Comparison of ENCODE assay signal across 31 cellular contexts in genomic region chr6:129200151-129200550, GRCh38.
"Had no signal": no experiment of that assay in that cellular context is flagged by ENCODE, and none has a peak within 500 bp of the region (broad histone marks: within the 10 kb centered on the region; RNA-seq: fewer than 3 reads in every experiment).

No MANE protein-coding gene starts in this region.

- H3K4me3 Mint-ChIP-seq: naive thymus-derived CD4-positive, alpha-beta T cell; natural killer cell; nephron; stimulated activated memory B cell treated with anti-CD40 and anti-IgM and Interleukin-4, amounts not matched to agents 10 μg/mL and 1 μg/mL and 100 μg/mL, for 72 hours; stimulated activated naive CD8-positive, alpha-beta T cell treated with anti-CD3 and anti-CD28 coated beads, Interleukin-15, amount 100 ng/mL, for 72 hours; type B pancreatic cell had no signal

- H3K27me3 Mint-ChIP-seq: stimulated activated memory B cell treated with anti-CD40 and anti-IgM and Interleukin-4, amounts not matched to agents 10 μg/mL and 1 μg/mL and 100 μg/mL, for 72 hours had no signal

- H3K79me2 ChIP-seq: parathyroid adenoma had no signal

- H3K4me3 ChIP-seq: psoas muscle, skin epidermis, smooth muscle cell, spleen, suprapubic skin, testis, tibial artery, transverse colon, upper lobe of right lung, uterus had no signal

- H3K9ac ChIP-seq: parathyroid adenoma had no signal

- H3K27ac Mint-ChIP-seq: naive thymus-derived CD4-positive, alpha-beta T cell; natural killer cell; nephron; progenitor cell of endocrine pancreas; stimulated activated memory B cell treated with anti-CD40 and anti-IgM and Interleukin-4, amounts not matched to agents 10 μg/mL and 1 μg/mL and 100 μg/mL, for 72 hours; stimulated activated naive CD8-positive, alpha-beta T cell treated with anti-CD3 and anti-CD28 coated beads, Interleukin-15, amount 100 ng/mL, for 72 hours; type B pancreatic cell had no signal

- H3K27ac ChIP-seq: neutrophil, parathyroid adenoma, psoas muscle, skin epidermis, spleen, suprapubic skin, testis, tibial artery, transverse colon, upper lobe of right lung, uterus had no signal

- DNase-seq: naive thymus-derived CD4-positive, alpha-beta T cell; natural killer cell; nucleus accumbens; posterior cingulate gyrus; psoas muscle; right cardiac atrium; spleen; stimulated activated CD4-positive, alpha-beta T cell treated with anti-CD3 and anti-CD28 coated beads, Interleukin-12 subunit alpha, Interleukin-12 subunit beta, amount 100 ng/mL, for 4 hours; stimulated activated CD4-positive, alpha-beta T cell treated with anti-CD3 and anti-CD28 coated beads, Interleukin-1b, Interleukin-23, amount 100 ng/mL, for 48 hours; stimulated activated CD4-positive, alpha-beta T cell treated with anti-CD3 and anti-CD28 coated beads, Interleukin-4, amount 100 ng/mL, for 1 hour; stimulated activated CD4-positive, alpha-beta T cell treated with anti-CD3 and anti-CD28 coated beads, Interleukin-4, amount 100 ng/mL, for 4 hours; stimulated activated CD8-positive, alpha-beta memory T cell treated with anti-CD3 and anti-CD28 coated beads, Interleukin-4, amount 100 ng/mL, for 48 hours; stimulated activated naive CD4-positive, alpha-beta T cell; stimulated activated naive CD8-positive, alpha-beta T cell treated with anti-CD3 and anti-CD28 coated beads, Interleukin-15, amount 100 ng/mL, for 72 hours; stimulated activated naive CD8-positive, alpha-beta T cell treated with anti-CD3 and anti-CD28 coated beads, Interleukin-15, Interleukin-2, amounts not matched to agents 100 U/mL and 50 U/mL, for 24 hours; substantia nigra; testis; tibial artery; transverse colon; upper lobe of right lung; uterus had no signal

- H3K4me1 ChIP-seq: parathyroid adenoma, psoas muscle, spleen, suprapubic skin, testis, tibial artery, upper lobe of right lung, uterus had no signal

- H3K9me3 Mint-ChIP-seq: naive thymus-derived CD4-positive, alpha-beta T cell; natural killer cell; nephron; stimulated activated memory B cell treated with anti-CD40 and anti-IgM and Interleukin-4, amounts not matched to agents 10 μg/mL and 1 μg/mL and 100 μg/mL, for 72 hours; stimulated activated naive CD8-positive, alpha-beta T cell treated with anti-CD3 and anti-CD28 coated beads, Interleukin-15, amount 100 ng/mL, for 72 hours; type B pancreatic cell had no signal

- ATAC-seq: naive thymus-derived CD4-positive, alpha-beta T cell; natural killer cell; psoas muscle; right cardiac atrium; sciatic nerve; stimulated activated memory B cell treated with anti-CD40 and anti-IgM and Interleukin-4, amounts not matched to agents 10 μg/mL and 1 μg/mL and 100 μg/mL, for 72 hours; stimulated activated naive CD8-positive, alpha-beta T cell treated with anti-CD3 and anti-CD28 coated beads, Interleukin-15, amount 100 ng/mL, for 72 hours; stimulated activated naive CD8-positive, alpha-beta T cell treated with anti-CD3 and anti-CD28 coated beads, Interleukin-15, Interleukin-2, amounts not matched to agents 100 U/mL and 50 U/mL, for 24 hours; upper lobe of right lung had no signal

- H3K27me3 ChIP-seq: neutrophil, spleen, suprapubic skin, testis, tibial artery, transverse colon, upper lobe of right lung, uterus had no signal

- H3K9me3 ChIP-seq: neutrophil, psoas muscle, spleen, suprapubic skin, testis, tibial artery, transverse colon, upper lobe of right lung, uterus had no signal

- H3K4me1 Mint-ChIP-seq: natural killer cell; stimulated activated memory B cell treated with anti-CD40 and anti-IgM and Interleukin-4, amounts not matched to agents 10 μg/mL and 1 μg/mL and 100 μg/mL, for 72 hours; stimulated activated naive CD8-positive, alpha-beta T cell treated with anti-CD3 and anti-CD28 coated beads, Interleukin-15, amount 100 ng/mL, for 72 hours had no signal

- H3K36me3 Mint-ChIP-seq: naive thymus-derived CD4-positive, alpha-beta T cell; natural killer cell; stimulated activated memory B cell treated with anti-CD40 and anti-IgM and Interleukin-4, amounts not matched to agents 10 μg/mL and 1 μg/mL and 100 μg/mL, for 72 hours; type B pancreatic cell had no signal

- H2AFZ ChIP-seq: parathyroid adenoma had no signal

- H3K36me3 ChIP-seq: neutrophil, spleen, suprapubic skin, tibial artery, transverse colon, upper lobe of right lung had no signal

- H3K4me2 ChIP-seq: smooth muscle cell had no signal
